Comparison of ENCODE assay signal across 23 cellular contexts in the genomic region with DNA sequence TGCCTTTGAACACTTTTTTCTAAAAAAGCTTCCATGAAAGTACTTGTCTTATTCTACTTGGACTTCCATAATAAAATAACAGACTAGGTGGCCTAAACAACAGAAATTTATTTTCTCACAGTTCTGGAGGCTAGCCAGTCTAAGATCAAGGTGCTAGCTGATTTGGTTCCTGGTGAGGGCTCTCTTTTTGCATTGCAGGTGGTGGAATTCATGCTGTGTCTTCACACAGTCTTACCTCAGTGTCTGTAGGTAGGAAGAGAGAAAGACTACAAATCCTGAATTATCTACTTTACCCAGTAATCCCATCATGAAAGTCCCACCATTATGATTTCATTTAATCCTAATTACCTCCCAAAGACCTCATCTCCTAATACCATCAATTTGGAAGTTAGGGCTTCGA.
DNase-seq lines count a peak whose midpoint lies in the region; ATAC-seq, FAIRE-seq and TF ChIP-seq lines count a peak whose summit lies in the region.
"Had no signal": no experiment of that assay in that cellular context is flagged by ENCODE, and none has a peak within 500 bp of the region (broad histone marks: within the 10 kb centered on the region; RNA-seq: fewer than 3 reads in every experiment).

No MANE protein-coding gene starts in this region.

- H3K27me3 Mint-ChIP-seq in HFFc6 (ENCODE audit: insufficient read depth) (peaks cover 2% of the 10 kb centered on the region; the same call in 1 of the 2 replicates), WTC11 (ENCODE audit: low read depth) (no peaks in the 10 kb centered on the region)
- H3K27me3 Mint-ChIP-seq: CD4-positive, alpha-beta memory T cell had no signal

- H3K9me3 Mint-ChIP-seq in HFFc6 (no peaks in the 10 kb centered on the region), WTC11 (no peaks in the 10 kb centered on the region)

- no peaks in the 10 kb centered on the region for H3K36me3 ChIP-seq in tibial artery

- intact Hi-C loops in tibial artery (cut with DNase I; ENCODE audit: low total_unique reads), result no loop called here

- H3K4me3 Mint-ChIP-seq in HFFc6 (no peak overlapping the region), WTC11 (no peak overlapping the region)
- H3K4me3 Mint-ChIP-seq: CD4-positive, alpha-beta memory T cell had no signal

- TF ChIP-seq CTCF in D721Med (IDR thresholded peaks at IDR 0.05; ENCODE audit: insufficient read depth, missing control alignments) (no peak), HFFc6 (IDR thresholded peaks at IDR 0.05) (no peak), WTC11 (IDR thresholded peaks at IDR 0.05) (no peak), tibial artery (IDR thresholded peaks at IDR 0.05) (no peak), RWPE1 (conservative IDR thresholded peaks at IDR 0.05; ENCODE audit: low read depth) (no peak)

- POLR2A ChIA-PET in WTC11 (lab: Charles Lee), result interaction anchor here (0.6 kb wide), 1 partner anchor 144 kb away, joined by 8 read pairs; no protein-coding TSS in a partner anchor
- POLR2A ChIA-PET in RWPE1 (lab: Yijun Ruan, JAX; ENCODE audit: low non-redundant PET), result no interaction called here

- no peak overlapping the region for H3K4me3 ChIP-seq in tibial artery
- H3K4me3 ChIP-seq: A549, GM12878 had no signal

- H3K27ac ChIP-seq in tibial artery (no peak overlapping the region), RWPE1 (no peak overlapping the region)
- H3K27ac ChIP-seq: A549 had no signal

- H3K27me3 ChIP-seq in tibial artery, result no peaks in the 10 kb centered on the region

- peak overlapping the region; percentile 43; the same call in 1 of the 2 replicates for H3K27ac Mint-ChIP-seq in HFFc6
- no peak overlapping the region for H3K27ac Mint-ChIP-seq in WTC11
- H3K27ac Mint-ChIP-seq: CD4-positive, alpha-beta memory T cell had no signal

- no peaks in the 10 kb centered on the region for H3K4me1 ChIP-seq in tibial artery

- DNase-seq in D721Med (ENCODE audit: insufficient read length, low spot score), result no peak
- DNase-seq in HFFc6, result no peak
- DNase-seq in NCI-H69 (lab: John Stamatoyannopoulos, UW), result peak; percentile 46
- no peak for DNase-seq in WTC11 (ENCODE audit: low spot score)
- DNase-seq in tibial artery, result no peak
- no peak for DNase-seq in stimulated activated CD8-positive, alpha-beta memory T cell treated with anti-CD3 and anti-CD28 coated beads, Interleukin-4, amount 100 ng/mL, for 48 hours
- no peak for DNase-seq in RWPE1 (ENCODE audit: low spot score)
- DNase-seq: 8988T; C1 segment of cervical spinal cord; Calu3; CD4-positive, alpha-beta memory T cell; COR-L47; DMS 273 treated with DMSO at 0.1 percent for 48 hours; DMS79; EL; GDM1; H7; HCEC 1CT had no signal

- H3K4me1 Mint-ChIP-seq in HFFc6 (ENCODE audit: low read depth) (peaks cover 82% of the 10 kb centered on the region), WTC11 (peaks cover 25% of the 10 kb centered on the region)
- H3K4me1 Mint-ChIP-seq: CD4-positive, alpha-beta memory T cell had no signal

- CTCF ChIA-PET in WTC11 (lab: Charles Lee), result no interaction called here
- CTCF ChIA-PET in RWPE1 (lab: Yijun Ruan, JAX), result interaction anchor here (1.3 kb wide), 1 partner anchor 1158 kb away, joined by 6 read pairs; no protein-coding TSS in a partner anchor

- FAIRE-seq in D721Med (lab: Jason Lieb, UNC), result peak; percentile 81
- FAIRE-seq: A549, GM12878, GM19239, H1 had no signal

- H3K9me3 ChIP-seq in tibial artery, result no peaks in the 10 kb centered on the region
- H3K9me3 ChIP-seq: A549 had no signal

- ATAC-seq in WTC11, result no peak
- ATAC-seq in GM21576 (IDR thresholded peaks at IDR 0.05; ENCODE audit: unreplicated experiment), result no peak
- ATAC-seq: A549, GM12878 had no signal

- H3K36me3 Mint-ChIP-seq in HFFc6 (ENCODE audit: low read depth), result peaks cover 74% of the 10 kb centered on the region
- no peaks in the 10 kb centered on the region for H3K36me3 Mint-ChIP-seq in WTC11
- H3K36me3 Mint-ChIP-seq: CD4-positive, alpha-beta memory T cell had no signal

TF ChIP-seq in WTC11, 78 proteins besides CTCF, POLR2A, EP300 and RAD21:
- no peak for TF ChIP-seq ETV6 (CRISPR knock-in tag; IDR thresholded peaks at IDR 0.05)
- peak; percentile 92 for TF ChIP-seq ZNF423 (CRISPR knock-in tag; IDR thresholded peaks at IDR 0.05)
- TF ChIP-seq, protein P1, sequence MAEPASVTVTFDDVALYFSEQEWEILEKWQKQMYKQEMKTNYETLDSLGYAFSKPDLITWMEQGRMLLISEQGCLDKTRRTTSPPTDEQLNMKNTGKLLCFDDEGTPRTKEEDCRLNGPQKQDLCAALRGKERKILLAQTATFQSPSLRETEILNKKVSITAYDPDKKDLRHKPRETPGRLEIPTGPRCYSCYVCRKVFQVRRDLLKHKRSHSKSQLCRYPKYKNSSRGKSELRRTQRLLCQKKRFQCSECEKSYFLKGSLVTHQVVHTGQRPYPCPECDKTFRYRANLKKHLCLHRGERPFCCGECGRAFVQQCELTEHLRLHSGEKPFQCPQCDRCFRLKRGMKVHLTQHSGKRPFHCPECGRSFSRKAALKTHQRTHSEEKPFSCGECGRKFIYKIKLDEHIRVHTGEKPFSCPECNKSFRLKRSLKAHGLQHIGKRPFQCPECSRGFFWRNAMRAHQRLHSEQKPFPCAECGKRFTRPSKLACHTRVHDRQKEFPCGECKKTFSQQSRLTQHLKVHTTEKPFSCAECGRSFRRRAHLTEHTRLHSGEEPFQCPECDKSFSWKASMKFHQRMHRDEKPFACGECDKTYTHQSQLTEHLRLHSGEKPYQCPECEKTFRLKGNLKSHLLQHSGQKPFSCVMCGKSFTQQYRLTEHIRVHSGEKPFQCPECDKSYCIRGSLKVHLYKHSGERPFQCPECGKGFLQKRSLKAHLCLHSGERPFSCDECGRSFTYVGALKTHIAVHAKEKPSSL (CRISPR knock-in tag; conservative IDR thresholded peaks at IDR 0.05), result no peak
- TF ChIP-seq, protein P2, sequence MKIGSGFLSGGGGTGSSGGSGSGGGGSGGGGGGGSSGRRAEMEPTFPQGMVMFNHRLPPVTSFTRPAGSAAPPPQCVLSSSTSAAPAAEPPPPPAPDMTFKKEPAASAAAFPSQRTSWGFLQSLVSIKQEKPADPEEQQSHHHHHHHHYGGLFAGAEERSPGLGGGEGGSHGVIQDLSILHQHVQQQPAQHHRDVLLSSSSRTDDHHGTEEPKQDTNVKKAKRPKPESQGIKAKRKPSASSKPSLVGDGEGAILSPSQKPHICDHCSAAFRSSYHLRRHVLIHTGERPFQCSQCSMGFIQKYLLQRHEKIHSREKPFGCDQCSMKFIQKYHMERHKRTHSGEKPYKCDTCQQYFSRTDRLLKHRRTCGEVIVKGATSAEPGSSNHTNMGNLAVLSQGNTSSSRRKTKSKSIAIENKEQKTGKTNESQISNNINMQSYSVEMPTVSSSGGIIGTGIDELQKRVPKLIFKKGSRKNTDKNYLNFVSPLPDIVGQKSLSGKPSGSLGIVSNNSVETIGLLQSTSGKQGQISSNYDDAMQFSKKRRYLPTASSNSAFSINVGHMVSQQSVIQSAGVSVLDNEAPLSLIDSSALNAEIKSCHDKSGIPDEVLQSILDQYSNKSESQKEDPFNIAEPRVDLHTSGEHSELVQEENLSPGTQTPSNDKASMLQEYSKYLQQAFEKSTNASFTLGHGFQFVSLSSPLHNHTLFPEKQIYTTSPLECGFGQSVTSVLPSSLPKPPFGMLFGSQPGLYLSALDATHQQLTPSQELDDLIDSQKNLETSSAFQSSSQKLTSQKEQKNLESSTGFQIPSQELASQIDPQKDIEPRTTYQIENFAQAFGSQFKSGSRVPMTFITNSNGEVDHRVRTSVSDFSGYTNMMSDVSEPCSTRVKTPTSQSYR (CRISPR knock-in tag; IDR thresholded peaks at IDR 0.05), result no peak
